Comparison of ENCODE assay signal across 8 cellular contexts in genomic region chr3:126356373-126357298, GRCh38. TPM values are rescaled to one million over a fixed set of nuclear protein-coding genes. Genes with fewer than 3 reads are reported as not detected.
DNase-seq lines count a peak whose midpoint lies in the region; ATAC-seq and TF ChIP-seq lines count a peak whose summit lies in the region.

No MANE protein-coding gene starts in this region.

- H3K4me1 ChIP-seq in H9 (ENCODE audit: insufficient read depth, low read length) (no peaks in the 10 kb centered on the region), right cardiac atrium (ENCODE audit: control insufficient read depth, insufficient read depth, low read length) (peaks cover 8% of the 10 kb centered on the region), rectal smooth muscle tissue (ENCODE audit: control insufficient read depth, insufficient read depth, low read length) (peaks cover 6% of the 10 kb centered on the region)

- H3K9me3 ChIP-seq in H9 (ENCODE audit: control insufficient read depth, low read depth, low read length) = no peaks in the 10 kb centered on the region
- no peaks in the 10 kb centered on the region for H3K9me3 ChIP-seq in right cardiac atrium (ENCODE audit: control insufficient read depth, low read length)

- H3K36me3 ChIP-seq in rectal smooth muscle tissue (ENCODE audit: control insufficient read depth, insufficient read depth, low read length) = no peaks in the 10 kb centered on the region

- H4K91ac ChIP-seq in H9 (ENCODE audit: insufficient read length, low read depth, low read length) = no peak overlapping the region

- H3K4me3 ChIP-seq in right cardiac atrium (ENCODE audit: low read length) (peak overlapping the region; percentile 86), rectal smooth muscle tissue (ENCODE audit: low read length) (peak overlapping the region; percentile 81)

- no peak overlapping the region for H3K27ac ChIP-seq in H9 (ENCODE audit: insufficient read length, low read depth, low read length)
- peak overlapping the region; percentile 95 for H3K27ac ChIP-seq in right cardiac atrium (ENCODE audit: low read length)
- peak overlapping the region; percentile 88 for H3K27ac ChIP-seq in rectal smooth muscle tissue (ENCODE audit: low read depth, low read length)

- H3K56ac ChIP-seq in H9 (ENCODE audit: insufficient read length, low read depth, low read length) = no peak overlapping the region

- no peaks in the 10 kb centered on the region for H3K79me2 ChIP-seq in H9 (ENCODE audit: insufficient read depth, low read length)

- in situ Hi-C loops in ACHN (cut with HindIII; ENCODE audit: low pct_ligation_motif_present, low pct_unique_long_range_greater_than_20kb, low sequenced_read_pairs) = no loop called here

- intact Hi-C loops in right cardiac atrium (cut with DNase I) = loop anchor here in 2 of 4 donors (2.0 to 5.0 kb wide), 2 partner anchors 88 to 89 kb away; no protein-coding TSS in a partner anchor

- H2BK5ac ChIP-seq in H9 (ENCODE audit: insufficient read length, low read length) = no peak overlapping the region

- H2BK20ac ChIP-seq in H9 (ENCODE audit: low read depth, low read length, poor library complexity, severe bottlenecking) = no peak overlapping the region

- H3K4ac ChIP-seq in H9 (ENCODE audit: low read depth, low read length) = no peak overlapping the region

- H3K4me3 Mint-ChIP-seq in H9 = peak overlapping the region; percentile 76 to 98
- H3K4me3 Mint-ChIP-seq in activated naive CD8-positive, alpha-beta T cell treated with anti-CD3 and anti-CD28 coated beads, Interleukin-2, amount 10 ng/mL, durations not matched to agents 7 days and 5 days = peak overlapping the region; percentile 72

- no peak overlapping the region for H4K8ac ChIP-seq in H9 (replicated peaks; ENCODE audit: insufficient read length, low read depth, low read length)

- peaks cover 20 to 25% of the 10 kb centered on the region in 2 experiments for H3K4me1 Mint-ChIP-seq in H9
- peaks cover 10% of the 10 kb centered on the region for H3K4me1 Mint-ChIP-seq in activated naive CD8-positive, alpha-beta T cell treated with anti-CD3 and anti-CD28 coated beads, Interleukin-2, amount 10 ng/mL, durations not matched to agents 7 days and 5 days

- peak overlapping the region; percentile 37; the same call in 1 of the 2 replicates for H3K14ac ChIP-seq in H9 (ENCODE audit: insufficient read depth, low read length)

- H3K4me2 ChIP-seq in H9 (ENCODE audit: insufficient read depth, insufficient read length, low read length) = peak overlapping the region; percentile 78

- peak overlapping the region; percentile 80 to 87 (median 84); a peak in 5 of 7 replicates for H3K27ac Mint-ChIP-seq in H9
- H3K27ac Mint-ChIP-seq in activated naive CD8-positive, alpha-beta T cell treated with anti-CD3 and anti-CD28 coated beads, Interleukin-2, amount 10 ng/mL, durations not matched to agents 7 days and 5 days = peak overlapping the region; percentile 72

- H3K36me3 Mint-ChIP-seq in H9 (ENCODE audit: insufficient read depth in 1 of 3, low read depth in 3 of 3) = peaks cover 2 to 5% (median 4%) of the 10 kb centered on the region in 3 experiments; a peak in 4 of 7 replicates
- no peaks in the 10 kb centered on the region for H3K36me3 Mint-ChIP-seq in activated naive CD8-positive, alpha-beta T cell treated with anti-CD3 and anti-CD28 coated beads, Interleukin-2, amount 10 ng/mL, durations not matched to agents 7 days and 5 days

- H2BK120ac ChIP-seq in H9 (ENCODE audit: low read depth, low read length, poor library complexity, severe bottlenecking) = no peak overlapping the region

- H3K9ac ChIP-seq in H9 (ENCODE audit: extremely low read depth, insufficient read length, low read length) (no peak overlapping the region), rectal smooth muscle tissue (ENCODE audit: low read length) (peak overlapping the region; percentile 76)

- no peak overlapping the region for H2BK15ac ChIP-seq in H9 (ENCODE audit: low read depth, low read length)

- no peaks in the 10 kb centered on the region for H3K79me1 ChIP-seq in H9 (ENCODE audit: insufficient read depth, low read depth, low read length, poor library complexity, severe bottlenecking)

- ATAC-seq in activated naive CD8-positive, alpha-beta T cell treated with anti-CD3 and anti-CD28 coated beads, Interleukin-2, amount 10 ng/mL, durations not matched to agents 7 days and 5 days (ENCODE audit: low read depth) = no peak
- ATAC-seq in right cardiac atrium (peak; percentile 4 to 19), HG02973 (IDR thresholded peaks at IDR 0.05; ENCODE audit: unreplicated experiment) (no peak)

- TF ChIP-seq CTCF in H9 (conservative IDR thresholded peaks at IDR 0.05) = no peak

- peaks cover 10% of the 10 kb centered on the region for H3K23me2 ChIP-seq in H9 (ENCODE audit: insufficient read length, low read depth, low read length, poor library complexity, severe bottlenecking)

- DNase-seq in Ammon's horn (ENCODE audit: low spot score) (peak; percentile 67), H9 (no peak), right cardiac atrium (peak; percentile 52 to 87 (median 83)), ACHN (no peak), 8988T (no peak)
- DNase-seq in activated naive CD8-positive, alpha-beta T cell treated with anti-CD3 and anti-CD28 coated beads, Interleukin-2, amount 10 ng/mL, durations not matched to agents 7 days and 5 days = no peak

- no peak overlapping the region for H2BK12ac ChIP-seq in H9 (ENCODE audit: insufficient read length, low read depth, low read length)

- no CpG with 5 or more reads among the region's 105 CpGs for WGBS in H9 (ENCODE audit: extremely low coverage, insufficient read length, low lambda C conversion rate)
- under 1% methylated on average over 105 of the region's 105 CpGs for WGBS in right cardiac atrium

- H2AFZ ChIP-seq in H9 (ENCODE audit: low read length) = no peak overlapping the region

- H2AK5ac ChIP-seq in H9 (ENCODE audit: insufficient read length, low read length) = no peak overlapping the region

- H3K27me3 Mint-ChIP-seq in H9 (ENCODE audit: low read depth) = peaks cover 28% of the 10 kb centered on the region
- peaks cover 44% of the 10 kb centered on the region for H3K27me3 Mint-ChIP-seq in activated naive CD8-positive, alpha-beta T cell treated with anti-CD3 and anti-CD28 coated beads, Interleukin-2, amount 10 ng/mL, durations not matched to agents 7 days and 5 days

- H3K27me3 ChIP-seq in H9 (ENCODE audit: insufficient read depth, low read length) (no peaks in the 10 kb centered on the region; the same call in 1 of the 2 replicates), right cardiac atrium (ENCODE audit: control insufficient read depth, insufficient read depth) (no peaks in the 10 kb centered on the region), rectal smooth muscle tissue (ENCODE audit: control insufficient read depth, insufficient read depth, low read length) (peaks cover 5% of the 10 kb centered on the region)

- H3K23ac ChIP-seq in H9 (ENCODE audit: insufficient read length, low read depth, low read length) = no peak overlapping the region

- POLR2A ChIA-PET in activated naive CD8-positive, alpha-beta T cell treated with anti-CD3 and anti-CD28 coated beads, Interleukin-2, amount 10 ng/mL, durations not matched to agents 7 days and 5 days (lab: Charles Lee) = no interaction called here

- no peak overlapping the region for H4K5ac ChIP-seq in H9 (ENCODE audit: insufficient read length, low read depth, low read length)

- peak overlapping the region; percentile 40 for H3K18ac ChIP-seq in H9 (ENCODE audit: insufficient read length, low read depth, low read length)

- no peaks in the 10 kb centered on the region for H3K9me3 Mint-ChIP-seq in H9
- no peaks in the 10 kb centered on the region for H3K9me3 Mint-ChIP-seq in activated naive CD8-positive, alpha-beta T cell treated with anti-CD3 and anti-CD28 coated beads, Interleukin-2, amount 10 ng/mL, durations not matched to agents 7 days and 5 days

- H4K20me1 ChIP-seq in H9 (ENCODE audit: control insufficient read depth, insufficient read depth, insufficient read length) = no peaks in the 10 kb centered on the region

- no peak overlapping the region for H3T11ph ChIP-seq in H9 (ENCODE audit: low read length)

RNA-seq across cellular contexts. Expression of gene KLF15, which starts 0.6 kb away (rescaled TPM):
- total RNA-seq in H9 (2021) (10.8 and 11.4 TPM in 2 replicates), right cardiac atrium (10 to 100 TPM; 24.0 to 38.4 (median 31.1) TPM)
- under 1 TPM; 0.11 to 0.22 TPM for total RNA-seq in activated naive CD8-positive, alpha-beta T cell treated with anti-CD3 and anti-CD28 coated beads, Interleukin-2, amount 10 ng/mL, durations not matched to agents 7 days and 5 days
- 36.2 TPM for polyA plus RNA-seq in right cardiac atrium

RNA-seq across cellular contexts. Expression of gene CFAP100, which starts 38.1 kb away (rescaled TPM):
- total RNA-seq in H9 (2021) (0.26 and 0.44 TPM in 2 replicates), right cardiac atrium (not detected)
- not detected for total RNA-seq in activated naive CD8-positive, alpha-beta T cell treated with anti-CD3 and anti-CD28 coated beads, Interleukin-2, amount 10 ng/mL, durations not matched to agents 7 days and 5 days
- not detected for polyA plus RNA-seq in right cardiac atrium

Comparison
In these comparisons a context has a peak if more than half of its experiments do, and no peak if none do; other contexts are left out.
1. DNase-seq: peak in Ammon's horn (single experiment) and right cardiac atrium (3 of 3); none in H9 (single experiment), activated naive CD8-positive, alpha-beta T cell treated with anti-CD3 and anti-CD28 coated beads, Interleukin-2, amount 10 ng/mL, durations not matched to agents 7 days and 5 days (single experiment), ACHN (single experiment) and 8988T (single experiment).
2. ATAC-seq: peak in right cardiac atrium (2 of 2); none in activated naive CD8-positive, alpha-beta T cell treated with anti-CD3 and anti-CD28 coated beads, Interleukin-2, amount 10 ng/mL, durations not matched to agents 7 days and 5 days (single experiment) and HG02973 (single experiment).